27 cellular contexts compared by ENCODE assay signal in genomic region chr17:16433514-16433913, GRCh38.
"Had no signal": no experiment of that assay in that cellular context is flagged by ENCODE, and none has a peak within 500 bp of the region (broad histone marks: within the 10 kb centered on the region; RNA-seq: fewer than 3 reads in every experiment).

No MANE protein-coding gene starts in this region.

- H3K4me3 Mint-ChIP-seq: activated CD4-positive, alpha-beta T cell treated with anti-CD3 and anti-CD28 coated beads for 36 hours; activated CD8-positive, alpha-beta memory T cell treated with anti-CD3 and anti-CD28 coated beads, Interleukin-2, amount 10 ng/mL, durations not matched to agents 7 days and 5 days; activated CD8-positive, alpha-beta T cell treated with anti-CD3 and anti-CD28 coated beads, Interleukin-2, amount 10 ng/mL, durations not matched to agents 7 days and 5 days; activated naive CD4-positive, alpha-beta T cell treated with anti-CD3 and anti-CD28 coated beads for 36 hours; activated naive CD8-positive, alpha-beta T cell treated with anti-CD3 and anti-CD28 coated beads for 36 hours; memory B cell; naive thymus-derived CD8-positive, alpha-beta T cell; neural crest cell; T-helper 2 cell treated with Interferon-gamma antibody and Interleukin-4, amounts not matched to agents 5 μg/mL and 100 μg/mL, for 36 hours had no signal

- H3K36me3 ChIP-seq: gastrocnemius medialis, tibial nerve had no signal

- H3K9me3 Mint-ChIP-seq: activated naive CD4-positive, alpha-beta T cell treated with anti-CD3 and anti-CD28 coated beads for 36 hours; activated naive CD8-positive, alpha-beta T cell treated with anti-CD3 and anti-CD28 coated beads for 36 hours; memory B cell; naive thymus-derived CD8-positive, alpha-beta T cell; neural crest cell; T-helper 2 cell treated with Interferon-gamma antibody and Interleukin-4, amounts not matched to agents 5 μg/mL and 100 μg/mL, for 36 hours had no signal

- DNase-seq: activated CD4-positive, alpha-beta T cell treated with anti-CD3 and anti-CD28 coated beads for 36 hours; activated CD4-positive, CD25-positive, alpha-beta regulatory T cell; activated CD8-positive, alpha-beta memory T cell treated with anti-CD3 and anti-CD28 coated beads, Interleukin-2, amount 10 ng/mL, durations not matched to agents 7 days and 5 days; activated CD8-positive, alpha-beta T cell treated with anti-CD3 and anti-CD28 coated beads, Interleukin-2, amount 10 ng/mL, durations not matched to agents 7 days and 5 days; activated effector memory CD4-positive, alpha-beta T cell treated with Interleukin-2 at 50 U/mL for 16 hours; activated naive CD4-positive, alpha-beta T cell treated with anti-CD3 and anti-CD28 coated beads for 36 hours; activated naive CD8-positive, alpha-beta T cell treated with anti-CD3 and anti-CD28 coated beads for 36 hours; adrenal gland; aorta; body of pancreas; dermis blood vessel endothelial cell; effector CD8-positive, alpha-beta T cell; gastrocnemius medialis; glutamatergic neuron; kidney; left colon; midbrain; naive thymus-derived CD8-positive, alpha-beta T cell; occipital lobe; spleen; stimulated activated naive CD4-positive, alpha-beta T cell treated with Interleukin-2 at 50 U/mL for 16 hours; T-helper 1 cell had no signal

- H3K27me3 Mint-ChIP-seq: activated CD4-positive, alpha-beta T cell treated with anti-CD3 and anti-CD28 coated beads for 36 hours; activated CD8-positive, alpha-beta memory T cell treated with anti-CD3 and anti-CD28 coated beads, Interleukin-2, amount 10 ng/mL, durations not matched to agents 7 days and 5 days; activated naive CD8-positive, alpha-beta T cell treated with anti-CD3 and anti-CD28 coated beads for 36 hours; memory B cell; naive thymus-derived CD8-positive, alpha-beta T cell had no signal

- ATAC-seq: activated CD8-positive, alpha-beta memory T cell treated with anti-CD3 and anti-CD28 coated beads, Interleukin-2, amount 10 ng/mL, durations not matched to agents 7 days and 5 days; activated CD8-positive, alpha-beta T cell treated with anti-CD3 and anti-CD28 coated beads, Interleukin-2, amount 10 ng/mL, durations not matched to agents 7 days and 5 days; body of pancreas; gastrocnemius medialis; left colon; naive thymus-derived CD8-positive, alpha-beta T cell; right cardiac atrium had no signal

- H3K27ac Mint-ChIP-seq: activated CD8-positive, alpha-beta memory T cell treated with anti-CD3 and anti-CD28 coated beads, Interleukin-2, amount 10 ng/mL, durations not matched to agents 7 days and 5 days; activated CD8-positive, alpha-beta T cell treated with anti-CD3 and anti-CD28 coated beads, Interleukin-2, amount 10 ng/mL, durations not matched to agents 7 days and 5 days; activated naive CD8-positive, alpha-beta T cell treated with anti-CD3 and anti-CD28 coated beads for 36 hours; memory B cell; T-helper 2 cell treated with Interferon-gamma antibody and Interleukin-4, amounts not matched to agents 5 μg/mL and 100 μg/mL, for 36 hours had no signal

- H3K9me3 ChIP-seq: adrenal gland, body of pancreas, gastrocnemius medialis, spleen, tibial nerve had no signal

- H3K4me1 ChIP-seq: gastrocnemius medialis had no signal

- H3K27me3 ChIP-seq: adrenal gland, body of pancreas, gastrocnemius medialis, spleen, tibial nerve had no signal

- H3K27ac ChIP-seq: adrenal gland, body of pancreas, gastrocnemius medialis, spleen, tibial nerve had no signal

- H3K4me3 ChIP-seq: adrenal gland, body of pancreas, gastrocnemius medialis, spleen, tibial nerve had no signal
